In genomic region chr20:61845276-61845675, GRCh38 we compare ENCODE assay signal across 24 cellular contexts.
"Had no signal": no experiment of that assay in that cellular context is flagged by ENCODE, and none has a peak within 500 bp of the region (broad histone marks: within the 10 kb centered on the region; RNA-seq: fewer than 3 reads in every experiment).

No MANE protein-coding gene starts in this region.

- ATAC-seq: activated CD4-positive, alpha-beta T cell treated with anti-CD3 and anti-CD28 coated beads for 36 hours; activated CD8-positive, alpha-beta memory T cell treated with anti-CD3 and anti-CD28 coated beads, Interleukin-2, amount 10 ng/mL, durations not matched to agents 7 days and 5 days; activated CD8-positive, alpha-beta T cell treated with anti-CD3 and anti-CD28 coated beads, Interleukin-2, amount 10 ng/mL, durations not matched to agents 7 days and 5 days; activated naive CD4-positive, alpha-beta T cell treated with anti-CD3 and anti-CD28 coated beads, Interleukin-2, amount 50 U/mL, for 72 hours; gastroesophageal sphincter; left lung; upper lobe of right lung had no signal

- H3K4me1 ChIP-seq: colonic mucosa, gastroesophageal sphincter, left lung, suprapubic skin, tibial artery, upper lobe of right lung had no signal

- H3K36me3 Mint-ChIP-seq: activated CD8-positive, alpha-beta memory T cell treated with anti-CD3 and anti-CD28 coated beads, Interleukin-2, amount 10 ng/mL, durations not matched to agents 7 days and 5 days; activated naive CD4-positive, alpha-beta T cell treated with anti-CD3 and anti-CD28 coated beads, Interleukin-2, amount 50 U/mL, for 72 hours had no signal

- H3K27me3 ChIP-seq: colonic mucosa had no signal

- H3K36me3 ChIP-seq: colonic mucosa, gastroesophageal sphincter, left lung, suprapubic skin, tibial artery, upper lobe of right lung had no signal

- H3K9me3 Mint-ChIP-seq: activated naive CD4-positive, alpha-beta T cell treated with anti-CD3 and anti-CD28 coated beads, Interleukin-2, amount 50 U/mL, for 72 hours; activated T-helper 2 cell treated with anti-CD3 and anti-CD28 coated beads, Interferon-gamma antibody, Interleukin-2, Interleukin-4, amounts not matched to agents 10 μg/mL and 5 μg/mL and 100 μg/mL, durations not matched to agents 14 hours and 24 hours and 36 hours had no signal

- H3K27ac Mint-ChIP-seq: activated CD4-positive, alpha-beta T cell treated with anti-CD3 and anti-CD28 coated beads for 36 hours; activated CD8-positive, alpha-beta memory T cell treated with anti-CD3 and anti-CD28 coated beads, Interleukin-2, amount 10 ng/mL, durations not matched to agents 7 days and 5 days; activated CD8-positive, alpha-beta T cell treated with anti-CD3 and anti-CD28 coated beads, Interleukin-2, amount 10 ng/mL, durations not matched to agents 7 days and 5 days; activated naive CD4-positive, alpha-beta T cell treated with anti-CD3 and anti-CD28 coated beads, Interleukin-2, amount 50 U/mL, for 72 hours; activated T-helper 2 cell treated with anti-CD3 and anti-CD28 coated beads, Interferon-gamma antibody, Interleukin-2, Interleukin-4, amounts not matched to agents 10 μg/mL and 5 μg/mL and 100 μg/mL, durations not matched to agents 14 hours and 24 hours and 36 hours; nephron had no signal

- H3K27me3 Mint-ChIP-seq: activated CD4-positive, alpha-beta T cell treated with anti-CD3 and anti-CD28 coated beads for 36 hours; activated CD8-positive, alpha-beta memory T cell treated with anti-CD3 and anti-CD28 coated beads, Interleukin-2, amount 10 ng/mL, durations not matched to agents 7 days and 5 days had no signal

- DNase-seq: activated CD4-positive, alpha-beta T cell treated with anti-CD3 and anti-CD28 coated beads for 36 hours; activated CD4-positive, CD25-positive, alpha-beta regulatory T cell; activated CD8-positive, alpha-beta memory T cell treated with anti-CD3 and anti-CD28 coated beads, Interleukin-2, amount 10 ng/mL, durations not matched to agents 7 days and 5 days; activated CD8-positive, alpha-beta T cell treated with anti-CD3 and anti-CD28 coated beads, Interleukin-2, amount 10 ng/mL, durations not matched to agents 7 days and 5 days; activated T-cell treated with anti-CD3 and anti-CD28 coated beads, Interleukin-2, amount 50 U/mL, for 48 hours; colonic mucosa; effector CD8-positive, alpha-beta T cell; erythroblast; hippocampal formation; kidney glomerular epithelial cell; mesendoderm; occipital lobe; stimulated activated naive CD4-positive, alpha-beta T cell; T-helper 1 cell; tibial artery; upper lobe of right lung had no signal

- H3K9me3 ChIP-seq: colonic mucosa, suprapubic skin, tibial artery, upper lobe of right lung had no signal

- H3K4me3 ChIP-seq: colonic mucosa, gastroesophageal sphincter, left lung, lung, suprapubic skin, tibial artery, upper lobe of right lung had no signal

- FAIRE-seq: bronchial epithelial cell had no signal

- H3K4me3 Mint-ChIP-seq: activated CD4-positive, alpha-beta T cell treated with anti-CD3 and anti-CD28 coated beads for 36 hours; activated CD8-positive, alpha-beta memory T cell treated with anti-CD3 and anti-CD28 coated beads, Interleukin-2, amount 10 ng/mL, durations not matched to agents 7 days and 5 days; activated CD8-positive, alpha-beta T cell treated with anti-CD3 and anti-CD28 coated beads, Interleukin-2, amount 10 ng/mL, durations not matched to agents 7 days and 5 days; nephron had no signal

- H3K4me1 Mint-ChIP-seq: activated CD4-positive, alpha-beta T cell treated with anti-CD3 and anti-CD28 coated beads for 36 hours; activated CD8-positive, alpha-beta memory T cell treated with anti-CD3 and anti-CD28 coated beads, Interleukin-2, amount 10 ng/mL, durations not matched to agents 7 days and 5 days had no signal

- H3K27ac ChIP-seq: colonic mucosa, gastroesophageal sphincter, left lung, suprapubic skin, tibial artery, upper lobe of right lung had no signal
